8 cellular contexts compared by ENCODE assay signal in genomic region chr3:61250784-61251173, GRCh38. TPM values are rescaled to one million over a fixed set of nuclear protein-coding genes. Genes with fewer than 3 reads are reported as not detected.
DNase-seq lines count a peak whose midpoint lies in the region; ATAC-seq, FAIRE-seq and TF ChIP-seq lines count a peak whose summit lies in the region.

No MANE protein-coding gene starts in this region.

- ATAC-seq in Panc1 (no peak), HG03139 (IDR thresholded peaks at IDR 0.05; ENCODE audit: unreplicated experiment) (no peak), HG03097 (IDR thresholded peaks at IDR 0.05; ENCODE audit: low FRiP score, unreplicated experiment) (no peak)

- DNase-seq in NCI-H345 (lab: John Stamatoyannopoulos, UW) = peak; percentile 7
- DNase-seq in NCI-H345 treated with DMSO at 0.1 percent for 48 hours (lab: John Stamatoyannopoulos, UW; ENCODE audit: unreplicated experiment) = no peak
- no peak for DNase-seq in Panc1 (ENCODE audit: low read depth, low spot score)
- peak; percentile 51 for DNase-seq in bronchial epithelial cell (ENCODE audit: low read depth)
- DNase-seq in left kidney (ENCODE audit: low read depth, low spot score) = peak; percentile 63
- peak in 2 of 3 experiments; percentile 1 to 2 for DNase-seq in stimulated activated CD4-positive, alpha-beta T cell treated with anti-CD3 and anti-CD28 coated beads, TNF-alpha, amount 100 ng/mL, for 24 hours (ENCODE audit: low read depth in 3 of 3)

- POLR2A ChIA-PET in Panc1 (lab: Charles Lee) = no interaction called here

- intact Hi-C loops in Panc1 (cut with micrococcal nuclease; ENCODE audit: unreplicated experiment) = no loop called here

- H3K27me3 ChIP-seq in Panc1 (ENCODE audit: control insufficient read depth, insufficient read depth, low read length) = no peaks in the 10 kb centered on the region
- no peaks in the 10 kb centered on the region for H3K27me3 ChIP-seq in bronchial epithelial cell (ENCODE audit: control insufficient read depth, insufficient read depth, low read length)

- CTCF ChIA-PET in Panc1 (lab: Charles Lee) = no interaction called here

- H3K27ac ChIP-seq in Panc1 (ENCODE audit: low read length) = no peak overlapping the region

- no peak for FAIRE-seq in bronchial epithelial cell (lab: Jason Lieb, UNC)

- H3K4me3 ChIP-seq in Panc1 (ENCODE audit: low read depth in 2 of 2, low read length in 2 of 2) (peak overlapping the region; percentile 53 to 74), bronchial epithelial cell (ENCODE audit: low read depth, low read length) (peak overlapping the region; percentile 76)

- no TSS peak for BruUV-seq in Panc1 (replicated peaks; lab: Mats Ljungman, UMichigan)

- no peaks in the 10 kb centered on the region for H3K9me3 ChIP-seq in Panc1 (ENCODE audit: control insufficient read depth, insufficient read depth, low read depth, low read length)

- H3K36me3 ChIP-seq in Panc1 (ENCODE audit: control insufficient read depth, insufficient read depth, low read length) (no peaks in the 10 kb centered on the region), bronchial epithelial cell (ENCODE audit: control insufficient read depth, insufficient read depth, low read length) (no peaks in the 10 kb centered on the region)

- in situ Hi-C loops in Panc1 (cut with HindIII; ENCODE audit: low pct_unique_long_range_greater_than_20kb, low sequenced_read_pairs) = no loop called here

- peaks cover 5% of the 10 kb centered on the region; the same call in 1 of the 2 replicates for H3K4me1 ChIP-seq in Panc1 (ENCODE audit: control insufficient read depth, insufficient read depth, low read length)

- TF ChIP-seq CTCF in Panc1 (IDR thresholded peaks at IDR 0.05) (no peak), bronchial epithelial cell (IDR thresholded peaks at IDR 0.05; ENCODE audit: insufficient read depth, low read length, severe bottlenecking) (no peak)

RNA-seq across cellular contexts. Expression of gene FHIT, which starts 0.5 kb away (rescaled TPM):
- 2.2 TPM for total RNA-seq in Panc1 (2021; ENCODE audit: unreplicated experiment)
- 0.58 TPM for polyA plus RNA-seq in Panc1 (2012; ENCODE audit: insufficient read length)
- total RNA-seq in bronchial epithelial cell = 1.6 and 2.6 TPM in 2 replicates

Comparison
In these comparisons a context has a peak if more than half of its experiments do, and no peak if none do; other contexts are left out.
1. DNase-seq: peak in NCI-H345 (single experiment), bronchial epithelial cell (single experiment), left kidney (single experiment) and stimulated activated CD4-positive, alpha-beta T cell treated with anti-CD3 and anti-CD28 coated beads, TNF-alpha, amount 100 ng/mL, for 24 hours (2 of 3); none in NCI-H345 treated with DMSO at 0.1 percent for 48 hours (single experiment) and Panc1 (single experiment).